ENCODE assay signal across 27 cellular contexts in the genomic region with DNA sequence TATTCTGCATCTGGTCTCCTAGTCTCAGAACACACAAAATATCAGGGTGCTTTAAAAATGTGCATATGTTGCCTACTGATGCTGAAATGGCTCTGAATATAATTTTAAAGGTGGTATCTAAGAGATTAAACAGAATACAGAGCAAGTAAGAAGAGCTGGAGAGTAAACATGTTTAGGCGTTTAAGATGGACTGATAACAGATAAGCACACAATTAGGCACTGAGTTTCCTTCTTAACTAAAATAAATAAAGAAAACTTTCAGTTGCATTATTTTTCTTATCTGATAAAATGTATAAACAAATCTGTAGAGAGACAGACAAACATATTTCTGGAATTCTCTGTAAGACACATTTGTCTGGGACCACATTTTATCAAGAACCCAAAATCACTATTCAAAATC. TPM values are rescaled to one million over a fixed set of nuclear protein-coding genes. Genes with fewer than 3 reads are reported as not detected.
"Had no signal": no experiment of that assay in that cellular context is flagged by ENCODE, and none has a peak within 500 bp of the region (broad histone marks: within the 10 kb centered on the region; RNA-seq: fewer than 3 reads in every experiment).

No MANE protein-coding gene starts in this region.

- H3K9me3 ChIP-seq: ovary, psoas muscle, right lobe of liver, sigmoid colon, stomach, thoracic aorta, thyroid gland, tibial nerve, upper lobe of left lung, vagina had no signal

- H3K27me3 ChIP-seq: neural progenitor cell, ovary, right lobe of liver, sigmoid colon, stomach, thyroid gland, tibial nerve, upper lobe of left lung, vagina had no signal

- H3K79me2 ChIP-seq: parathyroid adenoma had no signal

- H3K4me3 ChIP-seq: neural progenitor cell, ovary, psoas muscle, right lobe of liver, sigmoid colon, stomach, thoracic aorta, thyroid gland, tibial nerve, upper lobe of left lung, vagina had no signal

- H2AFZ ChIP-seq: neural progenitor cell, parathyroid adenoma had no signal

- H3K4me1 ChIP-seq: neural progenitor cell, parathyroid adenoma, psoas muscle, right lobe of liver, stomach, thyroid gland, upper lobe of left lung, vagina had no signal

- DNase-seq: natural killer cell; occipital lobe; ovary; posterior cingulate gyrus; psoas muscle; right cardiac atrium; right lobe of liver; sigmoid colon; small intestine; stimulated activated CD4-positive, alpha-beta T cell treated with anti-CD3 and anti-CD28 coated beads, Interleukin-15, amount 100 ng/mL, for 24 hours; stimulated activated CD4-positive, alpha-beta T cell treated with anti-CD3 and anti-CD28 coated beads, Interleukin-2, amount 100 ng/mL, for 24 hours; stimulated activated CD4-positive, alpha-beta T cell treated with anti-CD3 and anti-CD28 coated beads, Interleukin-2, amount 100 ng/mL, for 48 hours; stimulated activated CD4-positive, alpha-beta T cell treated with anti-CD3 and anti-CD28 coated beads, Interleukin-4, amount 100 ng/mL, for 24 hours; stimulated activated naive B cell treated with anti-CD40 and anti-IgM and Interleukin-4, amounts not matched to agents 10 μg/mL and 1 μg/mL and 100 μg/mL, for 72 hours; stimulated activated naive CD4-positive, alpha-beta T cell treated with Interleukin-2 at 50 U/mL for 16 hours; stomach; thyroid gland; trophoblast cell; upper lobe of left lung had no signal

- H3K4me2 ChIP-seq: neural progenitor cell had no signal

- ATAC-seq: natural killer cell; psoas muscle; right cardiac atrium; right lobe of liver; stimulated activated effector memory CD8-positive, alpha-beta T cell treated with anti-CD3 and anti-CD28 coated beads, Interleukin-12 subunit alpha, Interleukin-12 subunit beta, amount 100 ng/mL, for 72 hours had no signal

- H3K36me3 ChIP-seq: neural progenitor cell, ovary, right lobe of liver, sigmoid colon, stomach, thoracic aorta, thyroid gland, tibial nerve, upper lobe of left lung, vagina had no signal

- H3K27ac ChIP-seq: neural progenitor cell, ovary, parathyroid adenoma, psoas muscle, right lobe of liver, sigmoid colon, stomach, thoracic aorta, thyroid gland, tibial nerve, upper lobe of left lung, vagina had no signal

- FAIRE-seq: urothelium cell line had no signal

- H3K9ac ChIP-seq: neural progenitor cell, parathyroid adenoma had no signal

RNA-seq across cellular contexts. Expression of gene DGKB, which starts 35.6 kb away (rescaled TPM):
- total RNA-seq: natural killer cell, renal cortical epithelial cell had no signal
